19 cellular contexts compared by ENCODE assay signal in genomic region chr9:29456940-29457339, GRCh38.
DNase-seq lines count a peak whose midpoint lies in the region; ATAC-seq and TF ChIP-seq lines count a peak whose summit lies in the region.
"Had no signal": no experiment of that assay in that cellular context is flagged by ENCODE, and none has a peak within 500 bp of the region (broad histone marks: within the 10 kb centered on the region; RNA-seq: fewer than 3 reads in every experiment).

No MANE protein-coding gene starts in this region.

- no peak overlapping the region for H3K4me2 ChIP-seq in mammary epithelial cell (ENCODE audit: insufficient read depth, low read depth, low read length)

- DNase-seq in NCI-H226 (peak; percentile 41), mammary epithelial cell (peak; percentile 1), hepatic stellate cell (ENCODE audit: low spot score) (peak; percentile 7), uterus (peak in 1 of 2 donors; percentile 20), NCI-H2107 (lab: John Stamatoyannopoulos, UW) (no peak), SK-N-DZ (ENCODE audit: low spot score) (no peak), Right ventricle myocardium superior (no peak)
- DNase-seq: activated CD4-positive, alpha-beta T cell treated with anti-CD3 and anti-CD28 coated beads for 4 hours; activated naive CD4-positive, alpha-beta T cell treated with anti-CD3 and anti-CD28 coated beads for 36 hours; activated T-cell treated with anti-CD3 and anti-CD28 coated beads, Interleukin-2, amount 50 U/mL, for 72 hours; hippocampal formation; left ventricle myocardium superior; NCI-H1436 treated with DMSO at 0.1 percent for 48 hours; NCI-H524 treated with DMSO at 0.1 percent for 48 hours; RPMI8226; stimulated activated naive CD8-positive, alpha-beta T cell treated with anti-CD3 and anti-CD28 coated beads, Interleukin-15, Interleukin-2, amounts not matched to agents 100 U/mL and 50 U/mL, for 24 hours; thyroid gland had no signal

- H3K79me2 ChIP-seq in mammary epithelial cell (ENCODE audit: insufficient read depth, low read length) = no peaks in the 10 kb centered on the region
- H3K79me2 ChIP-seq: parathyroid adenoma had no signal

- no peak for TF ChIP-seq CTCF in mammary epithelial cell (conservative IDR thresholded peaks at IDR 0.05 in 1 of 2, IDR thresholded peaks at IDR 0.05 in 1 of 2; ENCODE audit: extremely low read depth in 1 of 2, insufficient read depth in 1 of 2, low read depth in 1 of 2, low read length in 2 of 2)
- no peak for TF ChIP-seq CTCF in uterus (IDR thresholded peaks at IDR 0.05)

- no peak overlapping the region for H3K27ac ChIP-seq in mammary epithelial cell (ENCODE audit: insufficient read depth, low read depth, low read length)
- peak overlapping the region; percentile 61 to 63 for H3K27ac ChIP-seq in uterus
- H3K27ac ChIP-seq: parathyroid adenoma, right atrium auricular region, thyroid gland had no signal

- no peak for ATAC-seq in Right ventricle myocardium superior (ENCODE audit: poor library complexity)
- ATAC-seq: activated T-cell treated with anti-CD3 and anti-CD28 coated beads, Interleukin-2, amount 50 U/mL, for 72 hours; left ventricle myocardium superior; stimulated activated naive CD8-positive, alpha-beta T cell treated with anti-CD3 and anti-CD28 coated beads, Interleukin-15, Interleukin-2, amounts not matched to agents 100 U/mL and 50 U/mL, for 24 hours had no signal

- dilution Hi-C loops in mammary epithelial cell (cut with HindIII; ENCODE audit: low sequenced_read_pairs) = no loop called here

- no peak overlapping the region for H2AFZ ChIP-seq in mammary epithelial cell (ENCODE audit: low read depth, low read length)
- H2AFZ ChIP-seq: parathyroid adenoma had no signal

- TF ChIP-seq POLR2A in uterus (IDR thresholded peaks at IDR 0.05) = no peak

- in situ Hi-C loops in mammary epithelial cell (cut with MboI; ENCODE audit: low sequenced_read_pairs in 2 of 2) = no loop called here

- no peaks in the 10 kb centered on the region for H3K27me3 ChIP-seq in mammary epithelial cell (ENCODE audit: insufficient read depth, low read length)
- H3K27me3 ChIP-seq in uterus = no peaks in the 10 kb centered on the region
- H3K27me3 ChIP-seq: right atrium auricular region, thyroid gland had no signal

- H3K9ac ChIP-seq in mammary epithelial cell (ENCODE audit: insufficient read depth, low read length) = no peak overlapping the region
- H3K9ac ChIP-seq: parathyroid adenoma had no signal

- no peaks in the 10 kb centered on the region for H3K36me3 ChIP-seq in mammary epithelial cell (ENCODE audit: insufficient read depth, low read length)
- H3K36me3 ChIP-seq in uterus = no peaks in the 10 kb centered on the region
- H3K36me3 ChIP-seq: right atrium auricular region, thyroid gland had no signal

- no TSS peak for BruUV-seq in mammary epithelial cell (replicated peaks; lab: Mats Ljungman, UMichigan)

- H3K4me1 ChIP-seq in mammary epithelial cell (ENCODE audit: insufficient read depth, low read length) (no peaks in the 10 kb centered on the region), uterus (no peaks in the 10 kb centered on the region)
- H3K4me1 ChIP-seq: parathyroid adenoma, right atrium auricular region, thyroid gland had no signal

- intact Hi-C loops in mammary epithelial cell (cut with micrococcal nuclease) = no loop called here
- intact Hi-C loops in uterus (cut with DNase I; ENCODE audit: low total_unique reads) = no loop called here
- intact Hi-C loops in Right ventricle myocardium superior (cut with DNase I) = no loop called here

- H4K20me1 ChIP-seq in mammary epithelial cell (ENCODE audit: insufficient read depth, low read length) = no peaks in the 10 kb centered on the region

- CTCF ChIA-PET in mammary epithelial cell (lab: Charles Lee; ENCODE audit: low non-redundant PET) = no interaction called here

- H3K9me3 ChIP-seq in mammary epithelial cell (replicated peaks; ENCODE audit: insufficient read depth, low read length) = no peaks in the 10 kb centered on the region
- no peaks in the 10 kb centered on the region for H3K9me3 ChIP-seq in uterus
- H3K9me3 ChIP-seq: thyroid gland had no signal

- H3K4me3 ChIP-seq in mammary epithelial cell (replicated peaks in 1 of 3; ENCODE audit: insufficient read depth in 1 of 3, low read depth in 2 of 3, low read length in 3 of 3) (no peak overlapping the region), uterus (no peak overlapping the region)
- H3K4me3 ChIP-seq: right atrium auricular region, thyroid gland had no signal

- 75% methylated on average over 3 of the region's 3 CpGs for WGBS in mammary epithelial cell (ENCODE audit: low coverage, missing lambda C conversion rate)

Comparison
In these comparisons a context has a peak if more than half of its experiments do, and no peak if none do; other contexts are left out.
1. DNase-seq: peak in NCI-H226 (single experiment), mammary epithelial cell (single experiment) and hepatic stellate cell (single experiment); none in NCI-H2107 (single experiment), SK-N-DZ (single experiment) and Right ventricle myocardium superior (single experiment).